Comparison of ENCODE assay signal across 8 cellular contexts in genomic region chr15:90594297-90594696, GRCh38.
DNase-seq lines count a peak whose midpoint lies in the region; TF ChIP-seq lines count a peak whose summit lies in the region.

No MANE protein-coding gene starts in this region.

- H3K4me3 ChIP-seq in GM12864 (ENCODE audit: low read depth, low read length) (peak overlapping the region; percentile 13), suprapubic skin (no peak overlapping the region), hepatocyte (no peak overlapping the region)
- peak overlapping the region; percentile 45 for H3K4me3 ChIP-seq in effector memory CD4-positive, alpha-beta T cell (ENCODE audit: insufficient read depth, low read depth, low read length, poor library complexity, severe bottlenecking)

- no peak for TF ChIP-seq POLR2A in suprapubic skin (IDR thresholded peaks at IDR 0.05)

- H3K9me3 ChIP-seq in KOPT-K1 (ENCODE audit: insufficient read depth, low read length, poor library complexity, severe bottlenecking) (no peaks in the 10 kb centered on the region), suprapubic skin (no peaks in the 10 kb centered on the region), hepatocyte (ENCODE audit: low read depth) (no peaks in the 10 kb centered on the region)
- no peaks in the 10 kb centered on the region for H3K9me3 ChIP-seq in effector memory CD4-positive, alpha-beta T cell (ENCODE audit: control insufficient read depth, low read length)

- H3K27me3 ChIP-seq in effector memory CD4-positive, alpha-beta T cell (replicated peaks; ENCODE audit: control insufficient read depth, insufficient read depth, low read length, poor library complexity, severe bottlenecking), result no peaks in the 10 kb centered on the region
- H3K27me3 ChIP-seq in suprapubic skin (no peaks in the 10 kb centered on the region), hepatocyte (no peaks in the 10 kb centered on the region)

- H2AFZ ChIP-seq in hepatocyte, result no peak overlapping the region

- no peaks in the 10 kb centered on the region for H4K20me1 ChIP-seq in hepatocyte (ENCODE audit: insufficient read depth, poor library complexity, severe bottlenecking)

- H3K36me3 ChIP-seq in KOPT-K1 (ENCODE audit: insufficient read depth, low read length) (no peaks in the 10 kb centered on the region), suprapubic skin (no peaks in the 10 kb centered on the region), hepatocyte (replicated peaks; ENCODE audit: insufficient read depth, low read depth) (no peaks in the 10 kb centered on the region)
- no peaks in the 10 kb centered on the region for H3K36me3 ChIP-seq in effector memory CD4-positive, alpha-beta T cell (ENCODE audit: control insufficient read depth, insufficient read depth, low read length)

- H3K27ac ChIP-seq in KOPT-K1 (ENCODE audit: low read depth, low read length, poor library complexity, severe bottlenecking), result peak overlapping the region; percentile 88
- H3K27ac ChIP-seq in effector memory CD4-positive, alpha-beta T cell (ENCODE audit: insufficient read depth, low read length, poor library complexity, severe bottlenecking), result peak overlapping the region; percentile 68
- H3K27ac ChIP-seq in suprapubic skin, result peak overlapping the region; percentile 30
- no peak overlapping the region for H3K27ac ChIP-seq in hepatocyte

- DNase-seq in GM12864 (ENCODE audit: low read depth), result no peak
- DNase-seq in activated CD4-positive, alpha-beta T cell treated with anti-CD3 and anti-CD28 coated beads, Interleukin-2, amount 50 U/mL, for 24 hours (ENCODE audit: low read depth in 1 of 2, low spot score in 1 of 2), result peak; percentile 54 to 67
- peak; percentile 36 to 59 (median 58) for DNase-seq in effector memory CD4-positive, alpha-beta T cell
- peak; percentile 33 for DNase-seq in occipital lobe (lab: John Stamatoyannopoulos, UW)
- DNase-seq in suprapubic skin (ENCODE audit: low spot score in 2 of 2), result peak; percentile 88 to 90
- DNase-seq in GM19240 (ENCODE audit: insufficient read length, low spot score), result no peak
- DNase-seq in hepatocyte (ENCODE audit: low spot score), result no peak

- 5% methylated on average over 9 of the region's 9 CpGs for WGBS in suprapubic skin
- WGBS in hepatocyte (ENCODE audit: low lambda C conversion rate, missing lambda C conversion rate), result 87% methylated on average over 9 of the region's 9 CpGs

- no peak for TF ChIP-seq EP300 in suprapubic skin (IDR thresholded peaks at IDR 0.05)

- H3K4me1 ChIP-seq in effector memory CD4-positive, alpha-beta T cell (ENCODE audit: control insufficient read depth, insufficient read depth, low read length, poor library complexity, severe bottlenecking), result peaks cover 55% of the 10 kb centered on the region
- H3K4me1 ChIP-seq in suprapubic skin, result peaks cover 50% of the 10 kb centered on the region
- H3K4me1 ChIP-seq in hepatocyte (ENCODE audit: insufficient read depth), result no peaks in the 10 kb centered on the region

- no peak overlapping the region for H3K4me2 ChIP-seq in hepatocyte

- TF ChIP-seq CTCF in GM12864 (IDR thresholded peaks at IDR 0.05; ENCODE audit: low read depth, low read length, missing control alignments) (no peak), suprapubic skin (IDR thresholded peaks at IDR 0.05) (no peak), hepatocyte (IDR thresholded peaks at IDR 0.05; ENCODE audit: poor library complexity) (no peak)

- H3K79me2 ChIP-seq in hepatocyte, result peaks cover 7% of the 10 kb centered on the region

- H3K9me2 ChIP-seq in hepatocyte (replicated peaks; ENCODE audit: insufficient read depth), result no peaks in the 10 kb centered on the region

Comparison
In these comparisons a context has a peak if more than half of its experiments do, and no peak if none do; other contexts are left out.
1. DNase-seq: peak in activated CD4-positive, alpha-beta T cell treated with anti-CD3 and anti-CD28 coated beads, Interleukin-2, amount 50 U/mL, for 24 hours (2 of 2), effector memory CD4-positive, alpha-beta T cell (3 of 3), occipital lobe (single experiment) and suprapubic skin (2 of 2); none in GM12864 (single experiment), GM19240 (single experiment) and hepatocyte (single experiment).
2. H3K4me3 ChIP-seq: peak in GM12864 (single experiment) and effector memory CD4-positive, alpha-beta T cell (single experiment); none in suprapubic skin (single experiment) and hepatocyte (single experiment).